ENCODE assay signal across 24 cellular contexts in genomic region chr17:27905524-27906237, GRCh38.
"Had no signal": no experiment of that assay in that cellular context is flagged by ENCODE, and none has a peak within 500 bp of the region (broad histone marks: within the 10 kb centered on the region; RNA-seq: fewer than 3 reads in every experiment).

No MANE protein-coding gene starts in this region.

- FAIRE-seq: astrocyte, bronchial epithelial cell, kidney had no signal

- H3K27ac ChIP-seq: adrenal gland, gastrocnemius medialis, heart left ventricle, left ventricle myocardium inferior, neutrophil, thyroid gland had no signal

- H3K4me3 Mint-ChIP-seq: activated T-cell treated with anti-CD3 and anti-CD28 coated beads, Interleukin-2, amount 50 U/mL, for 72 hours; naive B cell; T-cell had no signal

- H3K4me1 Mint-ChIP-seq: naive B cell, T-cell had no signal

- H3K4me1 ChIP-seq: gastrocnemius medialis, heart left ventricle, left ventricle myocardium inferior, thyroid gland had no signal

- H3K36me3 Mint-ChIP-seq: activated naive CD4-positive, alpha-beta T cell treated with anti-CD3 and anti-CD28 coated beads, Interleukin-2, amount 50 U/mL, for 72 hours; naive B cell; T-cell had no signal

- H3K4me3 ChIP-seq: adrenal gland, gastrocnemius medialis, heart left ventricle, left ventricle myocardium inferior, mucosa of descending colon, thyroid gland had no signal

- H3K9me3 ChIP-seq: adrenal gland, gastrocnemius medialis, heart left ventricle, left ventricle myocardium inferior, mucosa of descending colon, neutrophil, thyroid gland had no signal

- ATAC-seq: activated naive CD4-positive, alpha-beta T cell treated with anti-CD3 and anti-CD28 coated beads, Interleukin-2, amount 50 U/mL, for 72 hours; activated T-cell treated with anti-CD3 and anti-CD28 coated beads, Interleukin-2, amount 50 U/mL, for 72 hours; gastrocnemius medialis; heart left ventricle; mucosa of descending colon; T-cell had no signal

- H3K36me3 ChIP-seq: adrenal gland, gastrocnemius medialis, heart left ventricle, left ventricle myocardium inferior, neutrophil, thyroid gland had no signal

- H3K27me3 ChIP-seq: adrenal gland, neutrophil, thyroid gland had no signal

- H3K27ac Mint-ChIP-seq: activated naive CD4-positive, alpha-beta T cell treated with anti-CD3 and anti-CD28 coated beads, Interleukin-2, amount 50 U/mL, for 72 hours; activated T-cell treated with anti-CD3 and anti-CD28 coated beads, Interleukin-2, amount 50 U/mL, for 72 hours; naive B cell; T-cell had no signal

- DNase-seq: activated CD4-positive, CD25-positive, alpha-beta regulatory T cell treated with anti-CD3 and anti-CD28 coated beads, Interleukin-2, amount 50 U/mL, for 72 hours; activated gamma-delta T cell treated with Interleukin-2 at 50 U/mL for 16 hours; activated T-cell treated with anti-CD3 and anti-CD28 coated beads, Interleukin-2, amount 50 U/mL, for 72 hours; cerebellar nuclear complex; effector CD4-positive, alpha-beta T cell; gastrocnemius medialis; heart left ventricle; kidney; left ventricle myocardium inferior; mucosa of descending colon; naive B cell; posterior cingulate gyrus; stimulated activated CD4-positive, alpha-beta T cell treated with anti-CD3 and anti-CD28 coated beads, Interleukin-12 subunit alpha, Interleukin-12 subunit beta, amount 100 ng/mL, for 4 hours; stimulated activated CD4-positive, alpha-beta T cell treated with anti-CD3 and anti-CD28 coated beads, Interleukin-1b, Interleukin-23, amount 100 ng/mL, for 48 hours; stimulated activated CD8-positive, alpha-beta memory T cell treated with anti-CD3 and anti-CD28 coated beads, Interleukin-4, amount 100 ng/mL, for 48 hours; stimulated activated naive CD4-positive, alpha-beta T cell; T-cell; T-helper 9 cell; thyroid gland had no signal

- H3K9me3 Mint-ChIP-seq: activated naive CD4-positive, alpha-beta T cell treated with anti-CD3 and anti-CD28 coated beads, Interleukin-2, amount 50 U/mL, for 72 hours had no signal
